In genomic region chr11:3402181-3402860, GRCh38 we compare ENCODE assay signal across 7 cellular contexts. TPM values are rescaled to one million over a fixed set of nuclear protein-coding genes. Genes with fewer than 3 reads are reported as not detected.
DNase-seq lines count a peak whose midpoint lies in the region; ATAC-seq, FAIRE-seq and TF ChIP-seq lines count a peak whose summit lies in the region.
"Not testable (repeated sequence)": the region's sequence is repeated elsewhere in the genome, so short reads cannot be mapped to it uniquely, and the experiment has no call there.

No MANE protein-coding gene starts in this region.

- POLR2A ChIA-PET in WTC11 (lab: Charles Lee): not testable (repeated sequence)

- peak; percentile 1 for DNase-seq in H4 (ENCODE audit: low spot score)
- not testable (repeated sequence) for DNase-seq in WTC11 (ENCODE audit: low spot score); astrocyte (ENCODE audit: low read depth); endothelial cell (ENCODE audit: low spot score)
- peak; percentile 36 for DNase-seq in brain microvascular endothelial cell
- DNase-seq in fibroblast of mammary gland (ENCODE audit: low read depth): peak; percentile 11
- DNase-seq in posterior vena cava (ENCODE audit: low spot score): peak; percentile 58

- TF ChIP-seq CTCF in WTC11 (IDR thresholded peaks at IDR 0.05); astrocyte (IDR thresholded peaks at IDR 0.05; ENCODE audit: insufficient read depth, low read depth, low read length); brain microvascular endothelial cell (IDR thresholded peaks at IDR 0.05; ENCODE audit: low read depth, low read length, missing control alignments); endothelial cell (IDR thresholded peaks at IDR 0.05; ENCODE audit: unreplicated experiment); fibroblast of mammary gland (conservative IDR thresholded peaks at IDR 0.05; ENCODE audit: control insufficient read depth, insufficient read depth, low read depth, low read length): not testable (repeated sequence)

- not testable (repeated sequence) for H3K4me2 ChIP-seq in astrocyte (ENCODE audit: low read length)

- H3K36me3 ChIP-seq in astrocyte (ENCODE audit: insufficient read depth, low read length); brain microvascular endothelial cell (replicated peaks): not testable (repeated sequence)

- ATAC-seq in WTC11: not testable (repeated sequence)

- intact Hi-C loops in posterior vena cava (cut with DNase I): not testable (repeated sequence)

- not testable (repeated sequence) for H3K9me3 Mint-ChIP-seq in WTC11; astrocyte (ENCODE audit: unreplicated experiment); endothelial cell (ENCODE audit: unreplicated experiment)

- not testable (repeated sequence) for H3K79me2 ChIP-seq in astrocyte (ENCODE audit: insufficient read depth, low read length)

- CTCF ChIA-PET in WTC11 (lab: Charles Lee): not testable (repeated sequence)

- H3K9ac ChIP-seq in astrocyte (ENCODE audit: low read length): not testable (repeated sequence)

- H3K36me3 Mint-ChIP-seq in WTC11: peaks cover 71% of the 10 kb centered on the region
- peaks cover 16% of the 10 kb centered on the region for H3K36me3 Mint-ChIP-seq in astrocyte (ENCODE audit: low read depth, unreplicated experiment)
- peaks cover 18% of the 10 kb centered on the region for H3K36me3 Mint-ChIP-seq in endothelial cell (ENCODE audit: low read depth, unreplicated experiment)

- not testable (repeated sequence) for H3K27me3 Mint-ChIP-seq in WTC11 (ENCODE audit: low read depth); astrocyte (ENCODE audit: low read depth, unreplicated experiment); endothelial cell (ENCODE audit: unreplicated experiment)

- not testable (repeated sequence) for H3K9me3 ChIP-seq in astrocyte (ENCODE audit: insufficient read depth, low read depth, low read length)

- H3K4me1 Mint-ChIP-seq in WTC11; endothelial cell (ENCODE audit: unreplicated experiment): not testable (repeated sequence)
- H3K4me1 Mint-ChIP-seq in astrocyte (ENCODE audit: low read depth, unreplicated experiment): peaks cover 12% of the 10 kb centered on the region

- not testable (repeated sequence) for H3K27ac ChIP-seq in astrocyte (ENCODE audit: low read depth, low read length); brain microvascular endothelial cell

- H4K20me1 ChIP-seq in astrocyte (ENCODE audit: insufficient read depth, low read length): not testable (repeated sequence)

- not testable (repeated sequence) for H3K4me1 ChIP-seq in astrocyte (ENCODE audit: insufficient read depth, low read length)

- FAIRE-seq in astrocyte (lab: Jason Lieb, UNC): not testable (repeated sequence)

- not testable (repeated sequence) for H3K27me3 ChIP-seq in astrocyte (ENCODE audit: insufficient read depth, low read length); brain microvascular endothelial cell (replicated peaks)

- in situ Hi-C loops in brain microvascular endothelial cell (cut with HindIII; ENCODE audit: low pct_ligation_motif_present, low sequenced_read_pairs): not testable (repeated sequence)

- not testable (repeated sequence) for H3K4me3 Mint-ChIP-seq in WTC11; astrocyte (ENCODE audit: unreplicated experiment)
- H3K4me3 Mint-ChIP-seq in endothelial cell (ENCODE audit: unreplicated experiment): peak overlapping the region; percentile 51

- not testable (repeated sequence) for H2AFZ ChIP-seq in astrocyte (ENCODE audit: low read depth, low read length)

- H3K4me3 ChIP-seq in astrocyte (ENCODE audit: insufficient read depth, low read depth, low read length); brain microvascular endothelial cell (ENCODE audit: low read depth, low read length); fibroblast of mammary gland (ENCODE audit: control insufficient read depth, low read depth, low read length): not testable (repeated sequence)

- peak overlapping the region; percentile 79; the same call in 1 of the 2 replicates for H3K27ac Mint-ChIP-seq in WTC11
- H3K27ac Mint-ChIP-seq in astrocyte (ENCODE audit: unreplicated experiment): peak overlapping the region; percentile 66
- not testable (repeated sequence) for H3K27ac Mint-ChIP-seq in endothelial cell (ENCODE audit: unreplicated experiment)

RNA-seq across cellular contexts. Expression of gene ZNF195, which starts 23.4 kb away (rescaled TPM):
- total RNA-seq in H4 (2014; rRNA removed; shearing (Covaris generic)): 29.7 and 33.7 TPM in 2 replicates
- 72.7 to 85.5 TPM (median 74.2 TPM) in 3 replicates for total RNA-seq in WTC11 (2021)
- total RNA-seq in astrocyte: 42.1 and 57.5 TPM in 2 replicates
- total RNA-seq in endothelial cell (ENCODE audit: unreplicated experiment): 46.0 TPM
- 10 to 100 TPM; 12.0 to 13.0 TPM for total RNA-seq in posterior vena cava
